ENCODE assay signal across 8 cellular contexts in genomic region chr1:42952353-42953001, GRCh38. TPM values are rescaled to one million over a fixed set of nuclear protein-coding genes. Genes with fewer than 3 reads are reported as not detected.
DNase-seq lines count a peak whose midpoint lies in the region; ATAC-seq, FAIRE-seq and TF ChIP-seq lines count a peak whose summit lies in the region.

No MANE protein-coding gene starts in this region.

- peaks cover 37% of the 10 kb centered on the region for H4K20me1 ChIP-seq in astrocyte (ENCODE audit: insufficient read depth, low read length)

- peak overlapping the region; percentile 46 for H3K27ac ChIP-seq in astrocyte (ENCODE audit: low read depth, low read length)

- peaks cover 3% of the 10 kb centered on the region for H3K36me3 ChIP-seq in astrocyte (ENCODE audit: insufficient read depth, low read length)

- H3K79me2 ChIP-seq in astrocyte (ENCODE audit: insufficient read depth, low read length), result peaks cover 97% of the 10 kb centered on the region

- intact Hi-C loops in posterior cingulate gyrus (cut with DNase I), result no loop called here

- DNase-seq in activated gamma-delta T cell treated with Interleukin-2 at 50 U/mL for 16 hours (peak; percentile 41), activated gamma-delta T cell (lab: John Stamatoyannopoulos, UW) (no peak), astrocyte (ENCODE audit: low read depth) (no peak), retina (peak; percentile 34), iPS-NIHi7 (ENCODE audit: extremely low spot score) (no peak), posterior cingulate gyrus (no peak)

- ATAC-seq in HG03432 (IDR thresholded peaks at IDR 0.05; ENCODE audit: unreplicated experiment) (peak; percentile 54), HG03378 (IDR thresholded peaks at IDR 0.05; ENCODE audit: unreplicated experiment) (no peak)

- peak overlapping the region; percentile 36 for H3K9ac ChIP-seq in astrocyte (ENCODE audit: low read length)

- no peaks in the 10 kb centered on the region for H3K27me3 Mint-ChIP-seq in astrocyte (ENCODE audit: low read depth, unreplicated experiment)

- no peak for TF ChIP-seq CTCF in astrocyte (IDR thresholded peaks at IDR 0.05; ENCODE audit: insufficient read depth, low read depth, low read length)

- H3K4me2 ChIP-seq in astrocyte (ENCODE audit: low read length), result peak overlapping the region; percentile 38

- peak overlapping the region; percentile 12 for H3K27ac Mint-ChIP-seq in astrocyte (ENCODE audit: unreplicated experiment)

- H3K27me3 ChIP-seq in astrocyte (ENCODE audit: insufficient read depth, low read length), result no peaks in the 10 kb centered on the region

- H3K4me1 Mint-ChIP-seq in astrocyte (ENCODE audit: low read depth, unreplicated experiment), result peaks cover 71% of the 10 kb centered on the region

- H3K9me3 Mint-ChIP-seq in astrocyte (ENCODE audit: unreplicated experiment), result no peaks in the 10 kb centered on the region

- no peak for FAIRE-seq in astrocyte (lab: Jason Lieb, UNC)

- H3K9me3 ChIP-seq in astrocyte (ENCODE audit: insufficient read depth, low read depth, low read length), result no peaks in the 10 kb centered on the region

- H3K4me3 ChIP-seq in astrocyte (ENCODE audit: insufficient read depth, low read depth, low read length), result no peak overlapping the region

- H3K4me3 Mint-ChIP-seq in astrocyte (ENCODE audit: unreplicated experiment), result peak overlapping the region; percentile 69

- H3K4me1 ChIP-seq in astrocyte (ENCODE audit: insufficient read depth, low read length), result peaks cover 70% of the 10 kb centered on the region

- no peak overlapping the region for H2AFZ ChIP-seq in astrocyte (ENCODE audit: low read depth, low read length)

- peaks cover 36% of the 10 kb centered on the region for H3K36me3 Mint-ChIP-seq in astrocyte (ENCODE audit: low read depth, unreplicated experiment)

RNA-seq across cellular contexts. Expression of gene SLC2A1, which starts 6.2 kb away (rescaled TPM):
- 506 and 521 TPM in 2 replicates for total RNA-seq in astrocyte

Comparison
In these comparisons a context has a peak if more than half of its experiments do, and no peak if none do; other contexts are left out.
1. DNase-seq: peak in activated gamma-delta T cell treated with Interleukin-2 at 50 U/mL for 16 hours (single experiment) and retina (single experiment); none in activated gamma-delta T cell (single experiment), astrocyte (single experiment), iPS-NIHi7 (single experiment) and posterior cingulate gyrus (0 of 10).